1 cellular context compared by ENCODE assay signal in genomic region chr10:130194194-130194990, GRCh38.
TF ChIP-seq lines count a peak whose summit lies in the region.

No MANE protein-coding gene starts in this region.

TF ChIP-seq in SK-N-SH, 30 proteins besides CTCF, POLR2A, EP300 and RAD21 (continued from another document):
- TF ChIP-seq PBX3 (IDR thresholded peaks at IDR 0.05) = no peak
